1 cellular context compared by ENCODE assay signal in the genomic region with DNA sequence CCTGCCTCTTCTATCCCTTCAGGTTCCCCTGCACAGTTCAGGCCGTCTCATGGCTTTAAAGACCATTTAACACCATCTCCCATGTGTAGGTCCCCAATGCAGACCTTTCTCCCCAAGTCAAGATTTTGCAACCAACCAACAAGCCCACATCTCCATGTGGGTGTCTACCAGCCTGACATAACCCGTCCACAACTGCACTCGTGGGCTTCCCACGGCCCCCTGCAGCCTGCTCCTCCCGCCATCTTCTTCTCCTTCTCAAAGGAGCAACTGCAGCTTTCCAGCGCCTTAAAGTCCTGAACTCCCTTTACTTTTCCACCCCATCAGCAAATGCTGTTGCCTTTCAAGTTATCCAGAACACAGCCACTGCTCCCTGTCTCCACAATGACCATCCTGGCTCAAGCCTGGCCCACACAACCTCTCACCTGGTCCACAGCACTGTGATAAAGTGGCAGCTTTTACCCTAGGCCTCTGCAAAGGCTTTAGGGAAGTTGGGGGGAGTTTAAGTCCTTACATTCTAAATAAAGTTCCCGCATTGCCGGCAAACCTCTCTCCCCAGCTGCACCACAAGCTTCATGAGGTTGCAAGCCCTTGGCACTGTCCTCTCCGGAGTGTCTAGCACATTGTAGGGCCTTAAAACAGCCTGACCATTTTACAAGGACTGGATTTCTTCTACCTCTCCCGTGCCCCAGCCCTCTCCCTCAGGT.
TF ChIP-seq lines count a peak whose summit lies in the region.

No MANE protein-coding gene starts in this region.

TF ChIP-seq in GM23338, 12 proteins besides CTCF, POLR2A, EP300 and RAD21 (continued from another document):
- TF ChIP-seq, protein P1, sequence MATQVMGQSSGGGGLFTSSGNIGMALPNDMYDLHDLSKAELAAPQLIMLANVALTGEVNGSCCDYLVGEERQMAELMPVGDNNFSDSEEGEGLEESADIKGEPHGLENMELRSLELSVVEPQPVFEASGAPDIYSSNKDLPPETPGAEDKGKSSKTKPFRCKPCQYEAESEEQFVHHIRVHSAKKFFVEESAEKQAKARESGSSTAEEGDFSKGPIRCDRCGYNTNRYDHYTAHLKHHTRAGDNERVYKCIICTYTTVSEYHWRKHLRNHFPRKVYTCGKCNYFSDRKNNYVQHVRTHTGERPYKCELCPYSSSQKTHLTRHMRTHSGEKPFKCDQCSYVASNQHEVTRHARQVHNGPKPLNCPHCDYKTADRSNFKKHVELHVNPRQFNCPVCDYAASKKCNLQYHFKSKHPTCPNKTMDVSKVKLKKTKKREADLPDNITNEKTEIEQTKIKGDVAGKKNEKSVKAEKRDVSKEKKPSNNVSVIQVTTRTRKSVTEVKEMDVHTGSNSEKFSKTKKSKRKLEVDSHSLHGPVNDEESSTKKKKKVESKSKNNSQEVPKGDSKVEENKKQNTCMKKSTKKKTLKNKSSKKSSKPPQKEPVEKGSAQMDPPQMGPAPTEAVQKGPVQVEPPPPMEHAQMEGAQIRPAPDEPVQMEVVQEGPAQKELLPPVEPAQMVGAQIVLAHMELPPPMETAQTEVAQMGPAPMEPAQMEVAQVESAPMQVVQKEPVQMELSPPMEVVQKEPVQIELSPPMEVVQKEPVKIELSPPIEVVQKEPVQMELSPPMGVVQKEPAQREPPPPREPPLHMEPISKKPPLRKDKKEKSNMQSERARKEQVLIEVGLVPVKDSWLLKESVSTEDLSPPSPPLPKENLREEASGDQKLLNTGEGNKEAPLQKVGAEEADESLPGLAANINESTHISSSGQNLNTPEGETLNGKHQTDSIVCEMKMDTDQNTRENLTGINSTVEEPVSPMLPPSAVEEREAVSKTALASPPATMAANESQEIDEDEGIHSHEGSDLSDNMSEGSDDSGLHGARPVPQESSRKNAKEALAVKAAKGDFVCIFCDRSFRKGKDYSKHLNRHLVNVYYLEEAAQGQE (IDR thresholded peaks at IDR 0.05; ENCODE audit: unreplicated experiment), result no peak
- no peak for TF ChIP-seq ZNF331 (CRISPR knock-in tag; IDR thresholded peaks at IDR 0.05; ENCODE audit: low read depth)
- TF ChIP-seq ZNF114 (CRISPR knock-in tag; IDR thresholded peaks at IDR 0.05), result no peak
- TF ChIP-seq, protein P2, sequence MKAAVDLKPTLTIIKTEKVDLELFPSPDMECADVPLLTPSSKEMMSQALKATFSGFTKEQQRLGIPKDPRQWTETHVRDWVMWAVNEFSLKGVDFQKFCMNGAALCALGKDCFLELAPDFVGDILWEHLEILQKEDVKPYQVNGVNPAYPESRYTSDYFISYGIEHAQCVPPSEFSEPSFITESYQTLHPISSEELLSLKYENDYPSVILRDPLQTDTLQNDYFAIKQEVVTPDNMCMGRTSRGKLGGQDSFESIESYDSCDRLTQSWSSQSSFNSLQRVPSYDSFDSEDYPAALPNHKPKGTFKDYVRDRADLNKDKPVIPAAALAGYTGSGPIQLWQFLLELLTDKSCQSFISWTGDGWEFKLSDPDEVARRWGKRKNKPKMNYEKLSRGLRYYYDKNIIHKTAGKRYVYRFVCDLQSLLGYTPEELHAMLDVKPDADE (IDR thresholded peaks at IDR 0.05), result no peak
- no peak for TF ChIP-seq NANOG (IDR thresholded peaks at IDR 0.05; ENCODE audit: borderline replicate concordance)
- no peak for TF ChIP-seq POLR2AphosphoS5 (IDR thresholded peaks at IDR 0.05; ENCODE audit: low read depth)
- TF ChIP-seq ZNF462 (CRISPR knock-in tag; IDR thresholded peaks at IDR 0.05), result no peak
